ENCODE assay signal across 23 cellular contexts in genomic region chr7:25600521-25600920, GRCh38.
"Had no signal": no experiment of that assay in that cellular context is flagged by ENCODE, and none has a peak within 500 bp of the region (broad histone marks: within the 10 kb centered on the region; RNA-seq: fewer than 3 reads in every experiment).

No MANE protein-coding gene starts in this region.

- H3K4me1 ChIP-seq: foreskin keratinocyte, gastroesophageal sphincter, lower lobe of right lung had no signal

- DNase-seq: dermis blood vessel endothelial cell; dorsolateral prefrontal cortex; effector CD4-positive, alpha-beta T cell; effector memory CD4-positive, alpha-beta T cell; foreskin keratinocyte; heart left ventricle; hypothalamus; left cardiac atrium; left lung; left ventricle myocardium superior; lower lobe of right lung; mesenchymal stem cell; mucosa of descending colon had no signal

- H3K27me3 ChIP-seq: esophagus muscularis mucosa, foreskin keratinocyte, gastroesophageal sphincter, hepatocyte had no signal

- H3K36me3 ChIP-seq: esophagus muscularis mucosa, gastroesophageal sphincter, heart left ventricle, left lung, lower lobe of right lung had no signal

- H3K4me3 Mint-ChIP-seq: mesothelial cell of epicardium had no signal

- H3K9me3 ChIP-seq: esophagus muscularis mucosa, gastroesophageal sphincter, left lung, lower lobe of right lung, mucosa of descending colon had no signal

- H3K4me3 ChIP-seq: coronary artery, dorsolateral prefrontal cortex, esophagus muscularis mucosa, gastroesophageal sphincter, heart left ventricle, hepatocyte, left lung, lower lobe of right lung, mucosa of descending colon had no signal

- H3K4me2 ChIP-seq: hepatocyte had no signal

- H3K79me2 ChIP-seq: hepatocyte had no signal

- H3K27ac Mint-ChIP-seq: mesothelial cell of epicardium had no signal

- H3K36me3 Mint-ChIP-seq: mesothelial cell of epicardium had no signal

- H3K27ac ChIP-seq: coronary artery, dorsolateral prefrontal cortex, esophagus muscularis mucosa, foreskin keratinocyte, gastroesophageal sphincter, heart left ventricle, hepatocyte, left lung, lower lobe of right lung had no signal

- H2AFZ ChIP-seq: hepatocyte had no signal

- FAIRE-seq: colon, endothelial cell of umbilical vein, frontal cortex, islet of Langerhans, keratinocyte had no signal
